In genomic region chr13:109684836-109685602, GRCh38 we compare ENCODE assay signal across 9 cellular contexts.
DNase-seq lines count a peak whose midpoint lies in the region; ATAC-seq, FAIRE-seq and TF ChIP-seq lines count a peak whose summit lies in the region.
"Had no signal": no experiment of that assay in that cellular context is flagged by ENCODE, and none has a peak within 500 bp of the region (broad histone marks: within the 10 kb centered on the region; RNA-seq: fewer than 3 reads in every experiment).

No MANE protein-coding gene starts in this region.

- peak; percentile 23 for FAIRE-seq in bronchial epithelial cell (lab: Jason Lieb, UNC)

- H3K4me1 ChIP-seq in left lung (no peaks in the 10 kb centered on the region), thyroid gland (peaks cover 7 to 9% of the 10 kb centered on the region in 2 donors), neural progenitor cell (peaks cover 29% of the 10 kb centered on the region)

- no peaks in the 10 kb centered on the region for H3K36me3 Mint-ChIP-seq in neural progenitor cell

- no peak overlapping the region for H3K4me3 Mint-ChIP-seq in neural progenitor cell

- H3K9ac ChIP-seq in neural progenitor cell: no peak overlapping the region

- no peak overlapping the region for H3K27ac Mint-ChIP-seq in neural progenitor cell

- H3K4me3 ChIP-seq in bronchial epithelial cell (ENCODE audit: low read depth, low read length) (no peak overlapping the region), left lung (no peak overlapping the region), thyroid gland (replicated peaks in 1 of 3) (no peak overlapping the region), neural progenitor cell (no peak overlapping the region)

- H3K4me1 Mint-ChIP-seq in neural progenitor cell: peaks cover 30% of the 10 kb centered on the region

- no peak overlapping the region for H3K4me2 ChIP-seq in neural progenitor cell

- no peaks in the 10 kb centered on the region for H3K9me3 ChIP-seq in left lung
- no peaks in the 10 kb centered on the region for H3K9me3 ChIP-seq in thyroid gland
- H3K9me3 ChIP-seq in neural progenitor cell (ENCODE audit: low read depth): no peaks in the 10 kb centered on the region

- H3K79me2 ChIP-seq in neural progenitor cell (ENCODE audit: low read depth): no peaks in the 10 kb centered on the region

- peak; percentile 47 for ATAC-seq in left lung
- no peak for ATAC-seq in GM19035 (IDR thresholded peaks at IDR 0.05; ENCODE audit: unreplicated experiment)

- no peak overlapping the region for H2AFZ ChIP-seq in neural progenitor cell (replicated peaks)

- TF ChIP-seq CTCF in bronchial epithelial cell (IDR thresholded peaks at IDR 0.05; ENCODE audit: insufficient read depth, low read length, severe bottlenecking): no peak
- no peak for TF ChIP-seq CTCF in left lung (IDR thresholded peaks at IDR 0.05)
- TF ChIP-seq CTCF in thyroid gland (IDR thresholded peaks at IDR 0.05): no peak
- no peak for TF ChIP-seq CTCF in neural progenitor cell (IDR thresholded peaks at IDR 0.05)

- TF ChIP-seq POLR2A in thyroid gland (IDR thresholded peaks at IDR 0.05): no peak

- H3K27me3 ChIP-seq in bronchial epithelial cell (ENCODE audit: control insufficient read depth, insufficient read depth, low read length): no peaks in the 10 kb centered on the region
- H3K27me3 ChIP-seq in left lung: no peaks in the 10 kb centered on the region
- H3K27me3 ChIP-seq in thyroid gland: no peaks in the 10 kb centered on the region
- no peaks in the 10 kb centered on the region for H3K27me3 ChIP-seq in neural progenitor cell

- peaks cover 5% of the 10 kb centered on the region for H3K27me3 Mint-ChIP-seq in neural progenitor cell (ENCODE audit: insufficient read depth, low read depth)

- H3K36me3 ChIP-seq in bronchial epithelial cell (ENCODE audit: control insufficient read depth, insufficient read depth, low read length) (no peaks in the 10 kb centered on the region), left lung (no peaks in the 10 kb centered on the region), thyroid gland (no peaks in the 10 kb centered on the region), neural progenitor cell (no peaks in the 10 kb centered on the region)

- no peaks in the 10 kb centered on the region for H4K20me1 ChIP-seq in neural progenitor cell (ENCODE audit: low read depth)

- H3F3A ChIP-seq in neural progenitor cell (ENCODE audit: low read depth): peaks cover 27% of the 10 kb centered on the region

- WGBS in thyroid gland, 2 donors: 36 to 44% methylated on average over 17 of the region's 17 CpGs

- H3K9me3 Mint-ChIP-seq in neural progenitor cell: no peaks in the 10 kb centered on the region

- no peak overlapping the region for H3K27ac ChIP-seq in left lung
- H3K27ac ChIP-seq in thyroid gland: no peak overlapping the region
- H3K27ac ChIP-seq in neural progenitor cell: no peak overlapping the region

- DNase-seq in NCI-H345 (lab: John Stamatoyannopoulos, UW) (peak; percentile 25), NCI-H345 treated with DMSO at 0.1 percent for 48 hours (lab: John Stamatoyannopoulos, UW; ENCODE audit: unreplicated experiment) (no peak), bronchial epithelial cell (ENCODE audit: low read depth) (peak; percentile 90), left lung (no peak), thyroid gland (peak; percentile 14 to 23), NAMALWA (ENCODE audit: low spot score) (no peak), neural progenitor cell (ENCODE audit: low spot score) (no peak)
- DNase-seq: ACHN had no signal

- intact Hi-C loops in left lung (cut with DNase I): no loop called here
- intact Hi-C loops in thyroid gland (cut with DNase I): no loop called here

Comparison
In these comparisons a context has a peak if more than half of its experiments do, and no peak if none do; other contexts are left out.
1. DNase-seq: peak in NCI-H345 (single experiment), bronchial epithelial cell (single experiment) and thyroid gland (2 of 2); none in NCI-H345 treated with DMSO at 0.1 percent for 48 hours (single experiment), left lung (0 of 2), NAMALWA (single experiment) and neural progenitor cell (single experiment).